In the genomic region with DNA sequence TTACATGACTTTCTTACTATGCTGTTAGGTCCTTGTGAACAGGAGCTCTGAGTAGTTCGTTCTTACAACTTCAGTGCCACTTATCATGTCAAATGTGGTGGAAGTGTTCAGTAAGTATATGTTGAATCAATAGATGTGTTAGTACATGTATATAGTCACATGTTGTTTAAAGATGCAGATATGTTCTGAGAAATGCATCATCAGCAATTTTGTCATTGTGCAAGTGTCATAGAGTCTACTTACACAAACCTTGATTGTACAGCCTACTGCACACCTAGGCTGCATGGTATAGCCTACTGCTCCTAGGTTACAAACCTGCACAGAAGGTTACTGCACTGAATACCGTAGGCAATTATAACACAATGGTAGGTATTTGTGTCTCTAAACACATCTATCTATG, we compare ENCODE assay signal across 1 cellular context.
A peak's percentile ranks its signal among the peaks of the same experiment; 100 is the strongest.
TF ChIP-seq lines count a peak whose summit lies in the region.

No MANE protein-coding gene starts in this region.

TF ChIP-seq in HepG2, 621 proteins besides CTCF, POLR2A, EP300 and RAD21 (continued from another document):
- TF ChIP-seq, protein P1, sequence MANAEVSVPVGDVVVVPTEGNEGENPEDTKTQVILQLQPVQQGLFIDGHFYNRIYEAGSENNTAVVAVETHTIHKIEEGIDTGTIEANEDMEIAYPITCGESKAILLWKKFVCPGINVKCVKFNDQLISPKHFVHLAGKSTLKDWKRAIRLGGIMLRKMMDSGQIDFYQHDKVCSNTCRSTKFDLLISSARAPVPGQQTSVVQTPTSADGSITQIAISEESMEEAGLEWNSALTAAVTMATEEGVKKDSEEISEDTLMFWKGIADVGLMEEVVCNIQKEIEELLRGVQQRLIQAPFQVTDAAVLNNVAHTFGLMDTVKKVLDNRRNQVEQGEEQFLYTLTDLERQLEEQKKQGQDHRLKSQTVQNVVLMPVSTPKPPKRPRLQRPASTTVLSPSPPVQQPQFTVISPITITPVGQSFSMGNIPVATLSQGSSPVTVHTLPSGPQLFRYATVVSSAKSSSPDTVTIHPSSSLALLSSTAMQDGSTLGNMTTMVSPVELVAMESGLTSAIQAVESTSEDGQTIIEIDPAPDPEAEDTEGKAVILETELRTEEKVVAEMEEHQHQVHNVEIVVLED (CRISPR knock-in tag; IDR thresholded peaks at IDR 0.05; ENCODE audit: borderline replicate concordance) = no peak
- peak; percentile 98 for TF ChIP-seq MAFF (IDR thresholded peaks at IDR 0.05; ENCODE audit: low read depth, low read length)
TF ChIP-seq in HepG2: peak in this region for 2.
